18 cellular contexts compared by ENCODE assay signal in genomic region chr7:127034171-127034806, GRCh38.
"Had no signal": no experiment of that assay in that cellular context is flagged by ENCODE, and none has a peak within 500 bp of the region (broad histone marks: within the 10 kb centered on the region; RNA-seq: fewer than 3 reads in every experiment).

No MANE protein-coding gene starts in this region.

- DNase-seq: activated CD4-positive, alpha-beta T cell treated with anti-CD3 and anti-CD28 coated beads, Interleukin-2, amount 50 U/mL, for 4 hours; activated CD4-positive, CD25-positive, alpha-beta regulatory T cell treated with anti-CD3 and anti-CD28 coated beads, Interleukin-2, amount 50 U/mL, for 72 hours; activated gamma-delta T cell treated with Interleukin-2 at 50 U/mL for 16 hours; cerebellar nuclear complex; cortex of kidney; erythroblast; head of caudate nucleus; mesendoderm; naive thymus-derived CD8-positive, alpha-beta T cell; stimulated activated CD8-positive, alpha-beta memory T cell treated with anti-CD3 and anti-CD28 coated beads, Interleukin-4, amount 100 ng/mL, for 48 hours; stimulated activated naive CD4-positive, alpha-beta T cell; upper lobe of right lung had no signal

- H3K79me2 ChIP-seq: parathyroid adenoma had no signal

- H3K27me3 ChIP-seq: neutrophil, upper lobe of right lung had no signal

- H3K4me3 ChIP-seq: upper lobe of right lung had no signal

- H3K27ac ChIP-seq: neutrophil, parathyroid adenoma, upper lobe of right lung had no signal

- H2AFZ ChIP-seq: parathyroid adenoma had no signal

- FAIRE-seq: bronchial epithelial cell, endometrium, frontal cortex had no signal

- H3K9me3 ChIP-seq: neutrophil, upper lobe of right lung had no signal

- ATAC-seq: activated naive CD4-positive, alpha-beta T cell treated with anti-CD3 and anti-CD28 coated beads, Interleukin-2, amount 50 U/mL, for 72 hours; naive thymus-derived CD8-positive, alpha-beta T cell; upper lobe of right lung had no signal

- H3K4me1 ChIP-seq: parathyroid adenoma, upper lobe of right lung had no signal

- H3K36me3 ChIP-seq: neutrophil, upper lobe of right lung had no signal
